In genomic region chr2:131209773-131210104, GRCh38 we compare ENCODE assay signal across 8 cellular contexts. TPM values are rescaled to one million over a fixed set of nuclear protein-coding genes. Genes with fewer than 3 reads are reported as not detected.
DNase-seq lines count a peak whose midpoint lies in the region; ATAC-seq and TF ChIP-seq lines count a peak whose summit lies in the region.
"Not testable (repeated sequence)": the region's sequence is repeated elsewhere in the genome, so short reads cannot be mapped to it uniquely, and the experiment has no call there.
"Had no signal": no experiment of that assay in that cellular context is flagged by ENCODE, and none has a peak within 500 bp of the region (broad histone marks: within the 10 kb centered on the region; RNA-seq: fewer than 3 reads in every experiment).

No MANE protein-coding gene starts in this region.

- peak overlapping the region; percentile 43 for H3K4me3 Mint-ChIP-seq in endodermal cell

- H3K27me3 Mint-ChIP-seq in endodermal cell (ENCODE audit: insufficient read depth), result not testable (repeated sequence)

- not testable (repeated sequence) for H3K79me2 ChIP-seq in OCI-LY1 (ENCODE audit: insufficient read depth, low read length); neural cell (replicated peaks; ENCODE audit: insufficient read depth, low read length)

- H3K9ac ChIP-seq in ES-I3 (ENCODE audit: low read depth, low read length) (peak overlapping the region; percentile 53; the same call in 1 of the 2 replicates), neural cell (ENCODE audit: low read length) (peak overlapping the region; percentile 42)
- H3K9ac ChIP-seq in OCI-LY1 (ENCODE audit: low read length); endodermal cell (ENCODE audit: extremely low read depth, low read length, poor library complexity, severe bottlenecking); mesenchymal stem cell (ENCODE audit: low read length): not testable (repeated sequence)

- not testable (repeated sequence) for H3K36me3 ChIP-seq in ES-I3 (ENCODE audit: insufficient read depth, low read length); OCI-LY1 (ENCODE audit: insufficient read depth, low read length); endodermal cell (ENCODE audit: control insufficient read depth, insufficient read depth, low read length); mesenchymal stem cell (ENCODE audit: control insufficient read depth in 1 of 2, insufficient read depth in 2 of 2, low read depth in 1 of 2, low read length in 2 of 2); neural cell (ENCODE audit: insufficient read depth, low read length); upper lobe of right lung

- H3K23ac ChIP-seq in mesenchymal stem cell (ENCODE audit: low read length in 2 of 2), result not testable (repeated sequence)

- not testable (repeated sequence) for H2BK5ac ChIP-seq in mesenchymal stem cell (ENCODE audit: low read depth, low read length, poor library complexity, severe bottlenecking)

- WGBS in endodermal cell (ENCODE audit: insufficient coverage in 1 of 2, insufficient read length in 1 of 2), 2 experiments, result 91% methylated on average over 8 of the region's 14 CpGs; no CpG with 5 or more reads in 1 of the 2 experiments
- 61% methylated on average over 5 of the region's 14 CpGs for WGBS in mesenchymal stem cell

- H3K27ac Mint-ChIP-seq in endodermal cell, result not testable (repeated sequence)

- not testable (repeated sequence) for H2AK5ac ChIP-seq in mesenchymal stem cell (ENCODE audit: low read length, severe bottlenecking)

- not testable (repeated sequence) for H2BK120ac ChIP-seq in mesenchymal stem cell (ENCODE audit: low read depth, low read length)

- not testable (repeated sequence) for H3F3A ChIP-seq in OCI-LY1 (ENCODE audit: insufficient read depth, low read length); neural cell (ENCODE audit: insufficient read depth, low read length, poor library complexity, severe bottlenecking)

- H4K91ac ChIP-seq in mesenchymal stem cell (ENCODE audit: low read length), result peak overlapping the region; percentile 39

- H3K4me2 ChIP-seq in OCI-LY1 (ENCODE audit: low read length); mesenchymal stem cell (ENCODE audit: low read length, poor library complexity, severe bottlenecking); neural cell (ENCODE audit: low read length): not testable (repeated sequence)

- not testable (repeated sequence) for H3K9me2 ChIP-seq in OCI-LY1 (ENCODE audit: low read depth, low read length); neural cell (ENCODE audit: insufficient read depth, low read length)

- H3K14ac ChIP-seq in mesenchymal stem cell (ENCODE audit: low read length in 2 of 2), result not testable (repeated sequence)

- H3K9me3 Mint-ChIP-seq in endodermal cell, result not testable (repeated sequence)

- not testable (repeated sequence) for H3K36me3 Mint-ChIP-seq in endodermal cell (ENCODE audit: low read depth)

- H2BK15ac ChIP-seq in mesenchymal stem cell (ENCODE audit: low read depth, poor library complexity, severe bottlenecking), result not testable (repeated sequence)

- H3K79me1 ChIP-seq in mesenchymal stem cell (replicated peaks; ENCODE audit: low read length, poor library complexity, severe bottlenecking), result not testable (repeated sequence)

- TF ChIP-seq RAD21 in neural cell (conservative IDR thresholded peaks at IDR 0.05), result not testable (repeated sequence)

- intact Hi-C loops in sciatic nerve (cut with DNase I); upper lobe of right lung (cut with DNase I): not testable (repeated sequence)

- ATAC-seq in sciatic nerve (peak; percentile 20), upper lobe of right lung (peak; percentile 51)

- not testable (repeated sequence) for H3K9me3 ChIP-seq in ES-I3 (ENCODE audit: control insufficient read depth, insufficient read depth, low read length); OCI-LY1 (ENCODE audit: low read length); endodermal cell (ENCODE audit: control insufficient read depth, low read length); mesenchymal stem cell (ENCODE audit: control insufficient read depth, low read length); neural cell (ENCODE audit: low read length); upper lobe of right lung

- H3K4me1 Mint-ChIP-seq in endodermal cell, result not testable (repeated sequence)

- not testable (repeated sequence) for H3K18ac ChIP-seq in mesenchymal stem cell (ENCODE audit: low read depth in 1 of 2, low read length in 2 of 2)

- H4K20me1 ChIP-seq in OCI-LY1 (ENCODE audit: insufficient read depth, low read length); neural cell (ENCODE audit: insufficient read depth): not testable (repeated sequence)

- H4K8ac ChIP-seq in mesenchymal stem cell (ENCODE audit: low read length), result not testable (repeated sequence)

- H3K4ac ChIP-seq in mesenchymal stem cell (ENCODE audit: low read depth in 1 of 2, low read length in 2 of 2), result not testable (repeated sequence)

- not testable (repeated sequence) for H2AFZ ChIP-seq in OCI-LY1 (ENCODE audit: low read length); mesenchymal stem cell (ENCODE audit: low read depth, low read length); neural cell (ENCODE audit: low read depth, low read length)

- not testable (repeated sequence) for TF ChIP-seq CTCF in OCI-LY1 (IDR thresholded peaks at IDR 0.05; ENCODE audit: low read length); endodermal cell (conservative IDR thresholded peaks at IDR 0.05); neural cell (IDR thresholded peaks at IDR 0.05; ENCODE audit: poor library complexity, severe bottlenecking); upper lobe of right lung (IDR thresholded peaks at IDR 0.05)

- not testable (repeated sequence) for H3K4me1 ChIP-seq in ES-I3 (ENCODE audit: insufficient read depth, low read length); OCI-LY1 (ENCODE audit: insufficient read depth, low read length, severe bottlenecking); endodermal cell (ENCODE audit: control insufficient read depth, insufficient read depth, low read length); mesenchymal stem cell (ENCODE audit: control insufficient read depth, insufficient read depth, low read depth, low read length); upper lobe of right lung

- not testable (repeated sequence) for H3K27ac ChIP-seq in OCI-LY1 (ENCODE audit: low read depth, low read length, poor library complexity, severe bottlenecking); endodermal cell (ENCODE audit: low read depth, low read length); mesenchymal stem cell (ENCODE audit: low read length, poor library complexity, severe bottlenecking); neural cell (ENCODE audit: low read length); upper lobe of right lung

- H3K4me3 ChIP-seq in OCI-LY1 (ENCODE audit: low read depth, low read length, poor library complexity, severe bottlenecking) (peak overlapping the region; percentile 48), neural cell (ENCODE audit: low read length) (peak overlapping the region; percentile 57)
- not testable (repeated sequence) for H3K4me3 ChIP-seq in endodermal cell (ENCODE audit: low read length); mesenchymal stem cell (ENCODE audit: insufficient read depth in 1 of 2, low read depth in 1 of 2, low read length in 2 of 2); upper lobe of right lung

- DNase-seq in endodermal cell; mesenchymal stem cell; sciatic nerve (ENCODE audit: low spot score); upper lobe of right lung: not testable (repeated sequence)

- not testable (repeated sequence) for H2BK12ac ChIP-seq in mesenchymal stem cell (ENCODE audit: low read length in 2 of 2)

- not testable (repeated sequence) for H3K27me3 ChIP-seq in OCI-LY1 (ENCODE audit: insufficient read depth, low read length); endodermal cell (ENCODE audit: control insufficient read depth, insufficient read depth, low read length, poor library complexity, severe bottlenecking); mesenchymal stem cell (ENCODE audit: control insufficient read depth in 1 of 2, insufficient read depth in 1 of 2, low read length in 2 of 2); neural cell (ENCODE audit: insufficient read depth, low read depth, low read length); upper lobe of right lung

- TF ChIP-seq EP300 in neural cell (conservative IDR thresholded peaks at IDR 0.05; ENCODE audit: poor library complexity, severe bottlenecking), result not testable (repeated sequence)

RNA-seq across cellular contexts. Expression of gene POTEE, which starts 0.4 kb away (rescaled TPM):
- total RNA-seq in endodermal cell (1 to 10 TPM in 1 of 2 donors, under 1 TPM in 1; 0.35 to 2.3 TPM), sciatic nerve (0.45 TPM), upper lobe of right lung (not detected)
- polyA plus RNA-seq in endodermal cell (2013, experiment 1 of 2), result 0.21 TPM
- 0.29 TPM for polyA plus RNA-seq in endodermal cell (2013, experiment 2 of 2)
- 0.10 TPM for polyA plus RNA-seq in mesenchymal stem cell (2013, experiment 1 of 2)
- 0.08 TPM for polyA plus RNA-seq in mesenchymal stem cell (2013, experiment 2 of 2)
- polyA plus RNA-seq in neural cell, result 0.38 and 1.3 TPM in 2 replicates
- 20.5 and 29.6 TPM in 2 replicates for polyA minus RNA-seq in neural cell
- polyA plus RNA-seq: AG04450 had no signal
